13 cellular contexts compared by ENCODE assay signal in genomic region chr7:120550494-120551048, GRCh38.
DNase-seq lines count a peak whose midpoint lies in the region; ATAC-seq and TF ChIP-seq lines count a peak whose summit lies in the region.
"Had no signal": no experiment of that assay in that cellular context is flagged by ENCODE, and none has a peak within 500 bp of the region (broad histone marks: within the 10 kb centered on the region; RNA-seq: fewer than 3 reads in every experiment).

No MANE protein-coding gene starts in this region.

- no peak for TF ChIP-seq POLR2A in NB4 (IDR thresholded peaks at IDR 0.05; ENCODE audit: extremely low read depth, insufficient read length)

- H3K4me1 Mint-ChIP-seq in activated CD4-positive, alpha-beta memory T cell treated with anti-CD3 and anti-CD28 coated beads, Interleukin-2, amount 10 ng/mL, durations not matched to agents 7 days and 5 days, result no peaks in the 10 kb centered on the region

- no peak overlapping the region for H3K4me3 ChIP-seq in NB4 (ENCODE audit: low read depth, low read length)
- no peak overlapping the region for H3K4me3 ChIP-seq in epithelial cell of esophagus (ENCODE audit: low read length)
- H3K4me3 ChIP-seq: right lobe of liver had no signal

- H3K36me3 Mint-ChIP-seq in activated CD4-positive, alpha-beta memory T cell treated with anti-CD3 and anti-CD28 coated beads, Interleukin-2, amount 10 ng/mL, durations not matched to agents 7 days and 5 days (ENCODE audit: low read depth), result no peaks in the 10 kb centered on the region

- POLR2A ChIA-PET in activated CD4-positive, alpha-beta memory T cell treated with anti-CD3 and anti-CD28 coated beads, Interleukin-2, amount 10 ng/mL, durations not matched to agents 7 days and 5 days (lab: Charles Lee), result no interaction called here

- H3K4me3 Mint-ChIP-seq in activated CD4-positive, alpha-beta memory T cell treated with anti-CD3 and anti-CD28 coated beads, Interleukin-2, amount 10 ng/mL, durations not matched to agents 7 days and 5 days, result no peak overlapping the region

- TF ChIP-seq CTCF in NB4 (IDR thresholded peaks at IDR 0.05; ENCODE audit: low read depth, low read length), result no peak
- no peak for TF ChIP-seq CTCF in epithelial cell of esophagus (IDR thresholded peaks at IDR 0.05; ENCODE audit: insufficient read depth, low read depth, low read length, missing control alignments)

- DNase-seq in GM03348 (ENCODE audit: low spot score) (peak; percentile 25), H4 (ENCODE audit: low spot score) (peak; percentile 67), NB4 (ENCODE audit: low read depth) (peak; percentile 87), epithelial cell of esophagus (ENCODE audit: low read depth) (peak; percentile 10), posterior vena cava (ENCODE audit: low spot score) (no peak), AG08395 (ENCODE audit: low spot score) (no peak)
- no peak for DNase-seq in activated CD4-positive, alpha-beta memory T cell treated with anti-CD3 and anti-CD28 coated beads, Interleukin-2, amount 10 ng/mL, durations not matched to agents 7 days and 5 days
- DNase-seq: activated CD4-positive, CD25-positive, alpha-beta regulatory T cell; activated naive CD4-positive, alpha-beta T cell treated with Interleukin-2 at 50 U/mL for 16 hours; Calu3; erythroblast; right lobe of liver had no signal

- ATAC-seq in HG03045 (IDR thresholded peaks at IDR 0.05; ENCODE audit: unreplicated experiment), result no peak
- ATAC-seq: right lobe of liver had no signal

- H3K9me3 Mint-ChIP-seq in activated CD4-positive, alpha-beta memory T cell treated with anti-CD3 and anti-CD28 coated beads, Interleukin-2, amount 10 ng/mL, durations not matched to agents 7 days and 5 days, result no peaks in the 10 kb centered on the region

- intact Hi-C loops in posterior vena cava (cut with DNase I), result no loop called here

- H3K27me3 Mint-ChIP-seq in activated CD4-positive, alpha-beta memory T cell treated with anti-CD3 and anti-CD28 coated beads, Interleukin-2, amount 10 ng/mL, durations not matched to agents 7 days and 5 days, result no peaks in the 10 kb centered on the region

- H3K27ac Mint-ChIP-seq in activated CD4-positive, alpha-beta memory T cell treated with anti-CD3 and anti-CD28 coated beads, Interleukin-2, amount 10 ng/mL, durations not matched to agents 7 days and 5 days, result no peak overlapping the region

- CTCF ChIA-PET in activated CD4-positive, alpha-beta memory T cell treated with anti-CD3 and anti-CD28 coated beads, Interleukin-2, amount 10 ng/mL, durations not matched to agents 7 days and 5 days (lab: Charles Lee), result no interaction called here

Comparison
In these comparisons a context has a peak if more than half of its experiments do, and no peak if none do; other contexts are left out.
1. DNase-seq: peak in GM03348 (single experiment), H4 (single experiment), NB4 (single experiment) and epithelial cell of esophagus (single experiment); none in posterior vena cava (single experiment), activated CD4-positive, alpha-beta memory T cell treated with anti-CD3 and anti-CD28 coated beads, Interleukin-2, amount 10 ng/mL, durations not matched to agents 7 days and 5 days (single experiment) and AG08395 (single experiment).